Comparison of ENCODE assay signal across 8 cellular contexts in genomic region chr6:29748391-29749352, GRCh38. TPM values are rescaled to one million over a fixed set of nuclear protein-coding genes. Genes with fewer than 3 reads are reported as not detected.
DNase-seq lines count a peak whose midpoint lies in the region; ATAC-seq and TF ChIP-seq lines count a peak whose summit lies in the region.

No MANE protein-coding gene starts in this region.

- intact Hi-C loops in HCT116 (cut with micrococcal nuclease), result no loop called here

- no peaks in the 10 kb centered on the region for H3K9me3 ChIP-seq in HCT116 (ENCODE audit: control insufficient read depth in 1 of 2, insufficient read depth in 1 of 2, low read depth in 1 of 2, low read length in 2 of 2)

- H3K4me1 ChIP-seq in HCT116 (ENCODE audit: control insufficient read depth in 1 of 2, insufficient read depth in 2 of 2, low read length in 2 of 2), result peaks cover 3 to 30% of the 10 kb centered on the region in 2 experiments; a peak in 3 of 4 replicates

- peaks cover 86% of the 10 kb centered on the region for H3K27me3 Mint-ChIP-seq in WTC11 (ENCODE audit: low read depth)

- TF ChIP-seq CTCF in HCT116 (IDR thresholded peaks at IDR 0.05 in 2 of 3, conservative IDR thresholded peaks at IDR 0.05 in 1 of 3; ENCODE audit: borderline replicate concordance in 1 of 3, insufficient read depth in 1 of 3, low read depth in 2 of 3, low read length in 2 of 3) (no peak), WTC11 (IDR thresholded peaks at IDR 0.05) (no peak), cardiac fibroblast (IDR thresholded peaks at IDR 0.05; ENCODE audit: low read depth, low read length) (no peak)

- H3K27ac Mint-ChIP-seq in WTC11, result no peak overlapping the region

- peak overlapping the region; percentile 41; the same call in 1 of the 2 replicates for H3K27ac ChIP-seq in HCT116 (ENCODE audit: low read depth, low read length)

- H3K36me3 ChIP-seq in HCT116 (ENCODE audit: control insufficient read depth in 1 of 2, insufficient read depth in 2 of 2, low read length in 2 of 2), result peaks cover 0 to 4% of the 10 kb centered on the region in 2 experiments; a peak in 1 of 4 replicates

- peak overlapping the region; percentile 94 for H3K4me3 Mint-ChIP-seq in WTC11

- TF ChIP-seq RAD21 in HCT116 (IDR thresholded peaks at IDR 0.05; ENCODE audit: low read depth), result no peak

- peak overlapping the region; percentile 76 for H2AFZ ChIP-seq in HCT116 (ENCODE audit: low read depth, low read length, poor library complexity, severe bottlenecking)

- peak overlapping the region; percentile 66 for H3K9ac ChIP-seq in HCT116 (ENCODE audit: low read length)

- peak; percentile 81 for ATAC-seq in HCT116
- ATAC-seq in WTC11, result peak; percentile 82

- H3K9me2 ChIP-seq in HCT116 (ENCODE audit: insufficient read depth), result no peaks in the 10 kb centered on the region

- no peaks in the 10 kb centered on the region for H3K36me3 Mint-ChIP-seq in WTC11

- DNase-seq in HCT116 (ENCODE audit: low read depth, low spot score) (peak; percentile 69), NCI-H1105 (lab: John Stamatoyannopoulos, UW) (peak; percentile 70), WTC11 (ENCODE audit: low spot score) (peak; percentile 91), cardiac fibroblast (ENCODE audit: low read depth in 2 of 2) (peak; percentile 79 to 84), iris pigment epithelial cell (ENCODE audit: low read depth) (peak; percentile 62), NCI-H2107 treated with DMSO at 0.1 percent for 48 hours (lab: John Stamatoyannopoulos, UW; ENCODE audit: unreplicated experiment) (no peak)
- DNase-seq in stimulated activated CD4-positive, alpha-beta T cell treated with anti-CD3 and anti-CD28 coated beads, Interleukin-12 subunit alpha, Interleukin-12 subunit beta, amount 100 ng/mL, for 24 hours (ENCODE audit: low read depth in 2 of 2), result peak; percentile 67 to 86

- H3K4me3 ChIP-seq in HCT116 (replicated peaks in 1 of 2; ENCODE audit: low read depth in 1 of 2, low read length in 2 of 2) (peak overlapping the region; percentile 71 to 87), cardiac fibroblast (replicated peaks in 1 of 2; ENCODE audit: low read depth in 2 of 2, low read length in 2 of 2) (peak overlapping the region; percentile 69 to 84)

- TF ChIP-seq POLR2A in GM10847 (IDR thresholded peaks at IDR 0.05; ENCODE audit: extremely low read depth, insufficient read length) (peak; percentile 35), HCT116 (IDR thresholded peaks at IDR 0.05; ENCODE audit: borderline replicate concordance, extremely low read depth, insufficient read depth, insufficient read length) (no peak)

- BruUV-seq in HCT116 (replicated peaks; lab: Mats Ljungman, UMichigan), result no TSS peak

- H4K20me1 ChIP-seq in HCT116 (ENCODE audit: insufficient read depth), result no peaks in the 10 kb centered on the region

- H3K9me3 Mint-ChIP-seq in WTC11, result peaks cover 6% of the 10 kb centered on the region; the same call in 1 of the 2 replicates

- peaks cover 31% of the 10 kb centered on the region for H3K4me1 Mint-ChIP-seq in WTC11

- RAD21 ChIA-PET in HCT116 (lab: Charles Lee; ENCODE audit: low non-redundant PET in 1 of 2, low total read pairs in 2 of 2, uncharacterized antibody in 2 of 2, unreplicated experiment in 2 of 2), result no interaction called here

- H3K79me2 ChIP-seq in HCT116 (ENCODE audit: insufficient read depth, low read length), result no peaks in the 10 kb centered on the region; the same call in 1 of the 2 replicates

- H3K27me3 ChIP-seq in HCT116 (ENCODE audit: insufficient read depth, low read length), result no peaks in the 10 kb centered on the region

- POLR2A ChIA-PET in HCT116 (lab: Charles Lee) (interaction anchor here (0.6 to 1.8 kb wide), 2 partner anchors 10 to 815 kb away, joined by 3 to 12 read pairs; no protein-coding TSS in a partner anchor), WTC11 (lab: Charles Lee) (interaction anchor here (1.5 kb wide), 1 partner anchor 10 kb away, joined by 6 read pairs; no protein-coding TSS in a partner anchor)

- H3K4me2 ChIP-seq in HCT116 (ENCODE audit: low read length), result peak overlapping the region; percentile 97

- CTCF ChIA-PET in HCT116 (lab: Charles Lee) (interaction anchor here (1.1 to 2.3 kb wide), 5 partner anchors 9 to 101 kb away, joined by 3 to 17 read pairs (median 7); no protein-coding TSS in a partner anchor), WTC11 (lab: Charles Lee) (interaction anchor here (0.6 to 3.0 kb wide), 19 partner anchors 8 to 471 kb away, joined by 3 to 38 read pairs (median 5); no protein-coding TSS in a partner anchor)

TF ChIP-seq in HCT116, 20 proteins besides CTCF, POLR2A, EP300 and RAD21:
- no peak for TF ChIP-seq TCF7L2 (IDR thresholded peaks at IDR 0.05; ENCODE audit: borderline replicate concordance, extremely low read depth, insufficient read depth, insufficient read length)
- peak; percentile 61; the same call in 1 of the 2 replicates for TF ChIP-seq SP1 (IDR thresholded peaks at IDR 0.05; ENCODE audit: low read depth)
- TF ChIP-seq POLR2AphosphoS5 (IDR thresholded peaks at IDR 0.05; ENCODE audit: low read depth, low read length), result peak; percentile 74
- no peak for TF ChIP-seq EZH2phosphoT487 (IDR thresholded peaks at IDR 0.05; ENCODE audit: borderline replicate concordance)
- TF ChIP-seq, protein P1, sequence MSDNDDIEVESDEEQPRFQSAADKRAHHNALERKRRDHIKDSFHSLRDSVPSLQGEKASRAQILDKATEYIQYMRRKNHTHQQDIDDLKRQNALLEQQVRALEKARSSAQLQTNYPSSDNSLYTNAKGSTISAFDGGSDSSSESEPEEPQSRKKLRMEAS (IDR thresholded peaks at IDR 0.05), result peak; percentile 41; the same call in 1 of the 2 replicates
- peak; percentile 25; the same call in 1 of the 2 replicates for TF ChIP-seq ZFX (IDR thresholded peaks at IDR 0.05)

TF ChIP-seq in WTC11, 78 proteins besides CTCF, POLR2A, EP300 and RAD21 (continues in another document):
- TF ChIP-seq SP1 (CRISPR knock-in tag; conservative IDR thresholded peaks at IDR 0.05) (peak; percentile 74), ZNF232 (CRISPR knock-in tag; IDR thresholded peaks at IDR 0.05) (0 out of 2 replicates have a peak, but pooled peaks have one; percentile 43), PRDM15 (CRISPR knock-in tag; IDR thresholded peaks at IDR 0.05) (peak; percentile 94), ETV6 (CRISPR knock-in tag; IDR thresholded peaks at IDR 0.05) (peak; percentile 55; the same call in 1 of the 2 replicates), SMAD3 (CRISPR knock-in tag; IDR thresholded peaks at IDR 0.05; ENCODE audit: borderline replicate concordance) (0 out of 2 replicates have a peak, but pooled peaks have one; percentile 16), NFYB (CRISPR knock-in tag; conservative IDR thresholded peaks at IDR 0.05; ENCODE audit: low read depth) (peak; percentile 66), ZNF423 (CRISPR knock-in tag; IDR thresholded peaks at IDR 0.05) (no peak)
- TF ChIP-seq, protein P2, sequence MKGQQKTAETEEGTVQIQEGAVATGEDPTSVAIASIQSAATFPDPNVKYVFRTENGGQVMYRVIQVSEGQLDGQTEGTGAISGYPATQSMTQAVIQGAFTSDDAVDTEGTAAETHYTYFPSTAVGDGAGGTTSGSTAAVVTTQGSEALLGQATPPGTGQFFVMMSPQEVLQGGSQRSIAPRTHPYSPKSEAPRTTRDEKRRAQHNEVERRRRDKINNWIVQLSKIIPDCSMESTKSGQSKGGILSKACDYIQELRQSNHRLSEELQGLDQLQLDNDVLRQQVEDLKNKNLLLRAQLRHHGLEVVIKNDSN (CRISPR knock-in tag; IDR thresholded peaks at IDR 0.05), result peak; percentile 67; the same call in 1 of the 2 replicates
- TF ChIP-seq, protein P3, sequence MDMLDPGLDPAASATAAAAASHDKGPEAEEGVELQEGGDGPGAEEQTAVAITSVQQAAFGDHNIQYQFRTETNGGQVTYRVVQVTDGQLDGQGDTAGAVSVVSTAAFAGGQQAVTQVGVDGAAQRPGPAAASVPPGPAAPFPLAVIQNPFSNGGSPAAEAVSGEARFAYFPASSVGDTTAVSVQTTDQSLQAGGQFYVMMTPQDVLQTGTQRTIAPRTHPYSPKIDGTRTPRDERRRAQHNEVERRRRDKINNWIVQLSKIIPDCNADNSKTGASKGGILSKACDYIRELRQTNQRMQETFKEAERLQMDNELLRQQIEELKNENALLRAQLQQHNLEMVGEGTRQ (CRISPR knock-in tag; IDR thresholded peaks at IDR 0.05), result peak; percentile 50; the same call in 1 of the 2 replicates
- TF ChIP-seq, protein P1 (CRISPR knock-in tag; IDR thresholded peaks at IDR 0.05), result peak; percentile 42; the same call in 1 of the 2 replicates

RNA-seq across cellular contexts. Expression of gene HLA-F, which starts 25.4 kb away (rescaled TPM):
- total RNA-seq in HCT116 (2021; ENCODE audit: unreplicated experiment), result 24.6 TPM
- 35.5 and 49.9 TPM in 2 replicates for polyA plus RNA-seq in HCT116 (2012)
- total RNA-seq in WTC11 (2021), result 7.5 to 11.8 TPM (median 11.2 TPM) in 3 replicates
